ENCODE assay signal across 21 cellular contexts in genomic region chr1:36408479-36408878, GRCh38. TPM values are rescaled to one million over a fixed set of nuclear protein-coding genes. Genes with fewer than 3 reads are reported as not detected.
DNase-seq lines count a peak whose midpoint lies in the region; ATAC-seq and TF ChIP-seq lines count a peak whose summit lies in the region.
"Had no signal": no experiment of that assay in that cellular context is flagged by ENCODE, and none has a peak within 500 bp of the region (broad histone marks: within the 10 kb centered on the region; RNA-seq: fewer than 3 reads in every experiment).

No MANE protein-coding gene starts in this region.

- H3K4me3 Mint-ChIP-seq in activated T-cell treated with anti-CD3 and anti-CD28 coated beads, Interleukin-2, amount 50 U/mL, for 24 hours, result no peak overlapping the region

- TF ChIP-seq CTCF in fibroblast of the aortic adventitia (IDR thresholded peaks at IDR 0.05; ENCODE audit: insufficient read depth, low read length), result no peak

- no peaks in the 10 kb centered on the region for H3K9me3 Mint-ChIP-seq in activated T-cell treated with anti-CD3 and anti-CD28 coated beads, Interleukin-2, amount 50 U/mL, for 24 hours
- H3K9me3 Mint-ChIP-seq: activated naive CD4-positive, alpha-beta T cell treated with anti-CD3 and anti-CD28 coated beads, Interleukin-2, amount 50 U/mL, for 72 hours had no signal

- no peak for DNase-seq in activated T-cell treated with anti-CD3 and anti-CD28 coated beads, Interleukin-2, amount 50 U/mL, for 24 hours
- no peak for DNase-seq in activated T-cell treated with anti-CD3 and anti-CD28 coated beads, Interleukin-2, amount 50 U/mL, for 48 hours
- DNase-seq in amniotic epithelial cell (ENCODE audit: low read depth) (peak; percentile 68), fibroblast of the aortic adventitia (ENCODE audit: low read depth) (peak; percentile 41), foreskin melanocyte (no peak), DMS79 treated with DMSO at 0.1 percent for 48 hours (lab: John Stamatoyannopoulos, UW) (no peak)
- DNase-seq in activated CD8-positive, alpha-beta memory T cell treated with anti-CD3 and anti-CD28 coated beads for 24 hours, result no peak
- DNase-seq: 8988T; activated CD4-positive, CD25-positive, alpha-beta regulatory T cell treated with anti-CD3 and anti-CD28 coated beads, Interleukin-2, amount 50 U/mL, for 72 hours; GDM1; heart right ventricle; mucosa of descending colon; NCI-H2029 treated with DMSO at 0.1 percent for 48 hours; NCI-H69; occipital lobe; Peyer's patch; T-helper 2 cell had no signal

- peaks cover 14% of the 10 kb centered on the region for H3K4me1 Mint-ChIP-seq in activated T-cell treated with anti-CD3 and anti-CD28 coated beads, Interleukin-2, amount 50 U/mL, for 24 hours (ENCODE audit: low read depth)

- ATAC-seq in activated CD4-positive, CD25-positive, alpha-beta regulatory T cell treated with anti-CD3 and anti-CD28 coated beads, Interleukin-2, amount 50 U/mL, for 24 hours, result no peak
- ATAC-seq: activated naive CD4-positive, alpha-beta T cell treated with anti-CD3 and anti-CD28 coated beads, Interleukin-2, amount 50 U/mL, for 72 hours; heart right ventricle; mucosa of descending colon had no signal

- no peaks in the 10 kb centered on the region for H3K27me3 Mint-ChIP-seq in activated T-cell treated with anti-CD3 and anti-CD28 coated beads, Interleukin-2, amount 50 U/mL, for 24 hours

- no peak overlapping the region for H3K4me3 ChIP-seq in fibroblast of the aortic adventitia (ENCODE audit: low read depth, low read length)
- H3K4me3 ChIP-seq: HAP-1, heart right ventricle, mucosa of descending colon, Peyer's patch, tibial nerve had no signal

- peak overlapping the region; percentile 20 for H3K27ac Mint-ChIP-seq in activated T-cell treated with anti-CD3 and anti-CD28 coated beads, Interleukin-2, amount 50 U/mL, for 24 hours
- H3K27ac Mint-ChIP-seq: activated naive CD4-positive, alpha-beta T cell treated with anti-CD3 and anti-CD28 coated beads, Interleukin-2, amount 50 U/mL, for 72 hours had no signal

- H3K36me3 Mint-ChIP-seq in activated T-cell treated with anti-CD3 and anti-CD28 coated beads, Interleukin-2, amount 50 U/mL, for 24 hours (ENCODE audit: low read depth), result no peaks in the 10 kb centered on the region

RNA-seq across cellular contexts. Expression of gene LSM10, which starts 10.8 kb away (rescaled TPM):
- 3.9 and 9.5 TPM in 2 replicates for total RNA-seq in fibroblast of the aortic adventitia (ENCODE audit: low replicate concordance)

RNA-seq across cellular contexts. Expression of gene STK40, which starts 22.8 kb away (rescaled TPM):
- total RNA-seq in fibroblast of the aortic adventitia (ENCODE audit: low replicate concordance), result 7.0 and 12.9 TPM in 2 replicates

RNA-seq across cellular contexts. Expression of gene OSCP1, which starts 41.8 kb away (rescaled TPM):
- total RNA-seq in fibroblast of the aortic adventitia (ENCODE audit: low replicate concordance), result 2.7 and 8.7 TPM in 2 replicates

RNA-seq across cellular contexts. Expression of gene MRPS15, which starts 55.7 kb away (rescaled TPM):
- total RNA-seq in fibroblast of the aortic adventitia (ENCODE audit: low replicate concordance), result 26.0 and 56.2 TPM in 2 replicates

Comparison
In these comparisons a context has a peak if more than half of its experiments do, and no peak if none do; other contexts are left out.
1. DNase-seq: peak in amniotic epithelial cell (single experiment) and fibroblast of the aortic adventitia (single experiment); none in activated T-cell treated with anti-CD3 and anti-CD28 coated beads, Interleukin-2, amount 50 U/mL, for 24 hours (single experiment), activated T-cell treated with anti-CD3 and anti-CD28 coated beads, Interleukin-2, amount 50 U/mL, for 48 hours (0 of 2), foreskin melanocyte (single experiment), activated CD8-positive, alpha-beta memory T cell treated with anti-CD3 and anti-CD28 coated beads for 24 hours (single experiment) and DMS79 treated with DMSO at 0.1 percent for 48 hours (single experiment).